Comparison of ENCODE assay signal across 8 cellular contexts in genomic region chr14:70714055-70714550, GRCh38.
DNase-seq lines count a peak whose midpoint lies in the region; ATAC-seq, FAIRE-seq and TF ChIP-seq lines count a peak whose summit lies in the region.

No MANE protein-coding gene starts in this region.

- POLR2A ChIA-PET in AG04450 (lab: Yijun Ruan, JAX), result no interaction called here

- no peaks in the 10 kb centered on the region for H3K9me3 ChIP-seq in AG04450 (ENCODE audit: control insufficient read depth, insufficient read depth, low read length)
- H3K9me3 ChIP-seq in endodermal cell (ENCODE audit: control insufficient read depth, low read length), result no peaks in the 10 kb centered on the region
- no peaks in the 10 kb centered on the region for H3K9me3 ChIP-seq in tibial nerve

- H3K36me3 ChIP-seq in endodermal cell (ENCODE audit: control insufficient read depth, insufficient read depth, low read length) (no peaks in the 10 kb centered on the region), tibial nerve (no peaks in the 10 kb centered on the region)

- H3K27ac Mint-ChIP-seq in endodermal cell (no peak overlapping the region), nephron (peak overlapping the region in 2 of 3 experiments; percentile 54 to 76)

- H3K36me3 Mint-ChIP-seq in endodermal cell (ENCODE audit: low read depth) (no peaks in the 10 kb centered on the region), nephron (ENCODE audit: low read depth) (no peaks in the 10 kb centered on the region)

- TF ChIP-seq POLR2A in GM12891 (IDR thresholded peaks at IDR 0.05; ENCODE audit: low read depth, low read length) (no peak), tibial nerve (IDR thresholded peaks at IDR 0.05) (no peak)

- H3K27me3 ChIP-seq in AG04450 (ENCODE audit: control insufficient read depth, insufficient read depth, low read length), result peaks cover 15% of the 10 kb centered on the region
- H3K27me3 ChIP-seq in endodermal cell (ENCODE audit: control insufficient read depth, insufficient read depth, low read length, poor library complexity, severe bottlenecking), result no peaks in the 10 kb centered on the region
- H3K27me3 ChIP-seq in tibial nerve, result no peaks in the 10 kb centered on the region

- TF ChIP-seq CTCF in AG04450 (IDR thresholded peaks at IDR 0.05; ENCODE audit: low read depth, low read length) (peak; percentile 67), endodermal cell (conservative IDR thresholded peaks at IDR 0.05) (peak; percentile 83), nephron (IDR thresholded peaks at IDR 0.05; ENCODE audit: unreplicated experiment in 3 of 3) (peak; percentile 66 to 79 (median 71)), tibial nerve (IDR thresholded peaks at IDR 0.05) (peak; percentile 38 to 60 (median 53))

- H3K9me3 Mint-ChIP-seq in endodermal cell (no peaks in the 10 kb centered on the region), nephron (no peaks in the 10 kb centered on the region)

- H3K4me1 ChIP-seq in endodermal cell (ENCODE audit: control insufficient read depth, insufficient read depth, low read length) (peaks cover 15% of the 10 kb centered on the region), tibial nerve (peaks cover 0 to 12% (median 0%) of the 10 kb centered on the region in 4 donors)

- 28 to 35% methylated on average over 5 to 8 of the region's 8 CpGs for WGBS in endodermal cell (ENCODE audit: insufficient coverage in 1 of 2, insufficient read length in 1 of 2), 2 experiments
- 18 to 20% methylated on average over 8 of the region's 8 CpGs for WGBS in tibial nerve, 2 donors

- FAIRE-seq in GM12891 (lab: Jason Lieb, UNC), result peak; percentile 73

- CTCF ChIA-PET in AG04450 (lab: Charles Lee), result interaction anchor here (0.6 to 2.5 kb wide), 15 partner anchors 8 to 1655 kb away, joined by 3 to 12 read pairs (median 4); no protein-coding TSS in a partner anchor

- H3K27me3 Mint-ChIP-seq in endodermal cell (ENCODE audit: insufficient read depth), result no peaks in the 10 kb centered on the region
- peaks cover 7% of the 10 kb centered on the region for H3K27me3 Mint-ChIP-seq in nephron (ENCODE audit: low read depth)

- peak; percentile 7 for DNase-seq in AG04450 (ENCODE audit: low read depth, low spot score)
- no peak for DNase-seq in GM12891 (ENCODE audit: insufficient read length, low spot score)
- peak; percentile 41 for DNase-seq in NCI-H2196 treated with DMSO at 0.1 percent for 48 hours (lab: John Stamatoyannopoulos, UW; ENCODE audit: unreplicated experiment)
- peak; percentile 23 to 24 for DNase-seq in activated CD4-positive, alpha-beta T cell treated with anti-CD3 and anti-CD28 coated beads, Interleukin-2, amount 50 U/mL, for 4 hours
- peak; percentile 77 for DNase-seq in endodermal cell
- peak in 1 of 2 donors; percentile 48 for DNase-seq in tibial nerve (ENCODE audit: low spot score in 2 of 2)

- H3K27ac ChIP-seq in AG04450 (ENCODE audit: low read depth, low read length), result no peak overlapping the region
- no peak overlapping the region for H3K27ac ChIP-seq in endodermal cell (ENCODE audit: low read depth, low read length)
- H3K27ac ChIP-seq in tibial nerve, result no peak overlapping the region

- no peak for TF ChIP-seq EP300 in tibial nerve (IDR thresholded peaks at IDR 0.05)

- H3K4me1 Mint-ChIP-seq in endodermal cell (peaks cover 42% of the 10 kb centered on the region), nephron (peaks cover 12% of the 10 kb centered on the region)

- H3K4me3 ChIP-seq in AG04450 (ENCODE audit: low read depth, low read length) (no peak overlapping the region), endodermal cell (ENCODE audit: low read length) (no peak overlapping the region), tibial nerve (no peak overlapping the region)

- no peak for ATAC-seq in GM18502 (IDR thresholded peaks at IDR 0.05; ENCODE audit: poor library complexity, unreplicated experiment)

- H3K4me3 Mint-ChIP-seq in endodermal cell, result no peak overlapping the region
- no peak overlapping the region for H3K4me3 Mint-ChIP-seq in nephron

- H3K9ac ChIP-seq in endodermal cell (ENCODE audit: extremely low read depth, low read length, poor library complexity, severe bottlenecking), result no peak overlapping the region

TF ChIP-seq in GM12891, 5 proteins besides CTCF, POLR2A, EP300 and RAD21:
- no peak for TF ChIP-seq SPI1 (IDR thresholded peaks at IDR 0.05; ENCODE audit: low read depth, low read length)
- no peak for TF ChIP-seq PAX5 (IDR thresholded peaks at IDR 0.05; ENCODE audit: insufficient read depth, low read length, severe bottlenecking)
- TF ChIP-seq TAF1 (IDR thresholded peaks at IDR 0.05; ENCODE audit: low read depth, low read length), result no peak
- TF ChIP-seq POLR2AphosphoS5 (IDR thresholded peaks at IDR 0.05; ENCODE audit: low read depth, low read length), result no peak
- TF ChIP-seq POU2F2 (IDR thresholded peaks at IDR 0.05; ENCODE audit: low read depth, low read length), result no peak
